29 cellular contexts compared by ENCODE assay signal in the genomic region with DNA sequence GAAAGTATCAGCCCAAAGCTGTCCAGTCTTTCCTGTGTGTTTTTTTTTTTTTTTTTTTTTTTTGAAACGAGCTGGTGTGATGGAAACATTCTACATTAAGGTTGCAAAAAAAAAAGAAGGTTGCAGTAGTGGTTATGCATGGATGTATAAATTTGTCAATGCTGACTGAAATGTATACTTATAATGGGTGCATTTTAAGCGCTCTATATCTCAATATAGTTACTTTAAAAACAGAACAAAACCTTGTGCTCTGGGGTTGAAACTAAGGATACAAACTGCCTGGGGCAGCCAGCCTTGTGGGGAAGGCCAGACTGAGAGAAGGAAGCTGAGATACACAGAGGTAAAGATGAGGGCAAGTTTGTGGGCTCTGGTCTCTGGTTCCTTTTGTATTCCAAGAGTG.
DNase-seq lines count a peak whose midpoint lies in the region; ATAC-seq and TF ChIP-seq lines count a peak whose summit lies in the region.
"Had no signal": no experiment of that assay in that cellular context is flagged by ENCODE, and none has a peak within 500 bp of the region (broad histone marks: within the 10 kb centered on the region; RNA-seq: fewer than 3 reads in every experiment).

No MANE protein-coding gene starts in this region.

- DNase-seq in T-helper 1 cell (no peak), DMS114 treated with DMSO at 0.1 percent for 48 hours (lab: John Stamatoyannopoulos, UW; ENCODE audit: unreplicated experiment) (no peak), Karpas-422 (no peak), upper lobe of left lung (no peak)
- DNase-seq: activated CD4-positive, alpha-beta T cell treated with anti-CD3 and anti-CD28 coated beads for 1 hour; activated CD8-positive, alpha-beta T cell treated with anti-CD3 and anti-CD28 coated beads, Interleukin-2, amount 10 ng/mL, durations not matched to agents 7 days and 5 days; activated naive CD4-positive, alpha-beta T cell treated with anti-CD3 and anti-CD28 coated beads for 36 hours; adrenal gland; C1 segment of cervical spinal cord; Caco-2; glutamatergic neuron; Kasumi-1; mesenchymal stem cell; NCI-H1417; NCI-H2081 treated with DMSO at 0.1 percent for 48 hours; NCI-H2227 treated with DMSO at 0.1 percent for 48 hours; NCI-H69; pancreas; retina; Right ventricle myocardium superior; stimulated activated naive CD4-positive, alpha-beta T cell had no signal

- H3K27ac ChIP-seq in BLaER1 (no peak overlapping the region), Karpas-422 (ENCODE audit: low read length) (no peak overlapping the region), upper lobe of left lung (no peak overlapping the region)
- H3K27ac ChIP-seq: 22Rv1, adrenal gland, pancreas, skin epidermis had no signal

- H3K4me1 ChIP-seq in BLaER1 (peaks cover 9% of the 10 kb centered on the region), Karpas-422 (ENCODE audit: low read length) (no peaks in the 10 kb centered on the region), upper lobe of left lung (no peaks in the 10 kb centered on the region)
- H3K4me1 ChIP-seq: adrenal gland, Caco-2, pancreas had no signal

- no peaks in the 10 kb centered on the region for H3K9me2 ChIP-seq in Karpas-422 (replicated peaks; ENCODE audit: insufficient read depth, low read length)

- H3K4me3 ChIP-seq in BLaER1 (no peak overlapping the region), Karpas-422 (ENCODE audit: low read length) (no peak overlapping the region), upper lobe of left lung (no peak overlapping the region)
- H3K4me3 ChIP-seq: adrenal gland, pancreas, skin epidermis had no signal

- H3K9me3 ChIP-seq in BLaER1 = no peaks in the 10 kb centered on the region
- no peaks in the 10 kb centered on the region for H3K9me3 ChIP-seq in Karpas-422 (ENCODE audit: low read length)
- no peaks in the 10 kb centered on the region for H3K9me3 ChIP-seq in upper lobe of left lung
- H3K9me3 ChIP-seq: adrenal gland, Caco-2 had no signal

- H3K27me3 ChIP-seq in BLaER1 = no peaks in the 10 kb centered on the region
- no peaks in the 10 kb centered on the region for H3K27me3 ChIP-seq in Karpas-422 (ENCODE audit: low read length)
- no peaks in the 10 kb centered on the region for H3K27me3 ChIP-seq in upper lobe of left lung
- H3K27me3 ChIP-seq: adrenal gland, pancreas had no signal

- H2AFZ ChIP-seq in Karpas-422 (ENCODE audit: low read length) = no peak overlapping the region

- peak; percentile 71 for ATAC-seq in GM19328 (IDR thresholded peaks at IDR 0.05; ENCODE audit: unreplicated experiment)
- ATAC-seq in HG02623 (IDR thresholded peaks at IDR 0.05; ENCODE audit: unreplicated experiment) = peak; percentile 47
- peak; percentile 40 for ATAC-seq in HG03469 (IDR thresholded peaks at IDR 0.05; ENCODE audit: unreplicated experiment)
- ATAC-seq in upper lobe of left lung (ENCODE audit: low FRiP score in 2 of 2) = no peak
- ATAC-seq: activated CD8-positive, alpha-beta T cell treated with anti-CD3 and anti-CD28 coated beads, Interleukin-2, amount 10 ng/mL, durations not matched to agents 7 days and 5 days; esophagus mucosa; HepG2; pancreas had no signal

- H3K36me3 ChIP-seq in BLaER1 = no peaks in the 10 kb centered on the region
- no peaks in the 10 kb centered on the region for H3K36me3 ChIP-seq in Karpas-422 (ENCODE audit: insufficient read depth, low read length)
- H3K36me3 ChIP-seq in upper lobe of left lung = no peaks in the 10 kb centered on the region
- H3K36me3 ChIP-seq: adrenal gland, pancreas had no signal

- no peaks in the 10 kb centered on the region for H4K20me1 ChIP-seq in BLaER1
- no peaks in the 10 kb centered on the region for H4K20me1 ChIP-seq in Karpas-422 (ENCODE audit: insufficient read depth, low read depth, low read length)

- no peaks in the 10 kb centered on the region for H3K79me2 ChIP-seq in Karpas-422 (ENCODE audit: low read length)

- TF ChIP-seq CTCF in upper lobe of left lung (IDR thresholded peaks at IDR 0.05) = no peak

- H3K9ac ChIP-seq in BLaER1 (no peak overlapping the region), Karpas-422 (ENCODE audit: low read length) (no peak overlapping the region)

- peak overlapping the region; percentile 32 for H3K4me2 ChIP-seq in BLaER1
- no peak overlapping the region for H3K4me2 ChIP-seq in Karpas-422 (ENCODE audit: low read depth, low read length, poor library complexity, severe bottlenecking)

- TF ChIP-seq EP300 in upper lobe of left lung (IDR thresholded peaks at IDR 0.05) = no peak

- 68 to 71% methylated on average over 2 of the region's 2 CpGs for WGBS in upper lobe of left lung, 2 donors

- no peak for TF ChIP-seq POLR2A in upper lobe of left lung (IDR thresholded peaks at IDR 0.05)

Comparison
In these comparisons a context has a peak if more than half of its experiments do, and no peak if none do; other contexts are left out.
1. ATAC-seq: peak in GM19328 (single experiment), HG02623 (single experiment) and HG03469 (single experiment); none in upper lobe of left lung (0 of 2).